Comparison of ENCODE assay signal across 8 cellular contexts in the genomic region with DNA sequence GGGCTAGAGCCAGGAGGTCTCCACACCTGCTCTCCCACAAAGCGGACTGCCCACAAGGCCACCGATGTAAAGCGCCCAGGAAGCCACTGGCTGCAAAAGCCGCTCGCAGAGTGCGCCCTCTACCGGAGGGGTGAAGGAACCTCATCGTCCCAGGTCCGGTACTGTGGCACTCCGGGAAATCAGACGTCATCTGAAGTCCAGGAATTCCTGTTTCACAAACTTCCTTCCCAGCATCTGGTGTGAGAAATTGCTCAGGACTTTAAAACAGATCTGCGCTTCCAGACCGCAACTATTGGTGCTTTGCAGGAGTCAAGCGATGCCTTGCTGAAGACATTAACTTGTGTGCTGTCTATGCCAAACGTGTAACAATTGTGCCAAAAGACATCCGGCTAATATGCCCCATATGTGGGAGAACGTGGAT.
DNase-seq lines count a peak whose midpoint lies in the region; ATAC-seq and TF ChIP-seq lines count a peak whose summit lies in the region.

No MANE protein-coding gene starts in this region.

- peak overlapping the region; percentile 39 for H3K4me3 ChIP-seq in OCI-LY1 (ENCODE audit: low read depth, low read length, poor library complexity, severe bottlenecking)
- no peak overlapping the region for H3K4me3 ChIP-seq in fibroblast of lung (replicated peaks in 1 of 4; ENCODE audit: control extremely low read depth in 1 of 4, insufficient read depth in 1 of 4, low read depth in 3 of 4, low read length in 4 of 4)

- H2AFZ ChIP-seq in OCI-LY1 (ENCODE audit: low read length) (peak overlapping the region; percentile 2), fibroblast of lung (ENCODE audit: low read length) (no peak overlapping the region)

- no peaks in the 10 kb centered on the region for H3F3A ChIP-seq in OCI-LY1 (ENCODE audit: insufficient read depth, low read length)

- H3K4me2 ChIP-seq in OCI-LY1 (ENCODE audit: low read length): peak overlapping the region; percentile 64
- no peak overlapping the region for H3K4me2 ChIP-seq in fibroblast of lung (ENCODE audit: extremely low read depth, insufficient read depth, low read length)

- H3K9me3 ChIP-seq in OCI-LY1 (ENCODE audit: low read length) (peaks cover 5% of the 10 kb centered on the region; the same call in 1 of the 2 replicates), fibroblast of lung (ENCODE audit: control insufficient read depth, insufficient read depth, low read depth, low read length) (no peaks in the 10 kb centered on the region)

- H4K20me1 ChIP-seq in OCI-LY1 (ENCODE audit: insufficient read depth, low read length) (no peaks in the 10 kb centered on the region), fibroblast of lung (ENCODE audit: control insufficient read depth, extremely low read depth, insufficient read depth, low read length) (no peaks in the 10 kb centered on the region)

- peak; percentile 34 for DNase-seq in activated CD4-positive, alpha-beta T cell treated with anti-CD3 and anti-CD28 coated beads for 1 hour
- no peak for DNase-seq in activated CD4-positive, alpha-beta T cell treated with anti-CD3 and anti-CD28 coated beads, Interleukin-2, amount 50 U/mL, for 1 hour
- DNase-seq in fibroblast of lung (ENCODE audit: low read depth in 2 of 2) (no peak), sciatic nerve (ENCODE audit: low spot score) (no peak)
- peak; percentile 61 for DNase-seq in stimulated activated CD4-positive, alpha-beta T cell treated with anti-CD3 and anti-CD28 coated beads, Interleukin-4, amount 100 ng/mL, for 1 hour

- intact Hi-C loops in sciatic nerve (cut with DNase I): no loop called here

- H3K36me3 ChIP-seq in OCI-LY1 (ENCODE audit: insufficient read depth, low read length) (no peaks in the 10 kb centered on the region), fibroblast of lung (ENCODE audit: control insufficient read depth, insufficient read depth, low read length) (no peaks in the 10 kb centered on the region)

- TF ChIP-seq CTCF in OCI-LY1 (IDR thresholded peaks at IDR 0.05; ENCODE audit: low read length) (peak; percentile 100), fibroblast of lung (conservative IDR thresholded peaks at IDR 0.05 in 1 of 2, IDR thresholded peaks at IDR 0.05 in 1 of 2; ENCODE audit: low read depth in 1 of 2, low read length in 2 of 2) (peak; percentile 24 to 43)

- no peaks in the 10 kb centered on the region for H3K9me2 ChIP-seq in OCI-LY1 (ENCODE audit: low read depth, low read length)

- ATAC-seq in HG02588 (IDR thresholded peaks at IDR 0.05; ENCODE audit: unreplicated experiment): no peak
- ATAC-seq in sciatic nerve: no peak
- no peak for ATAC-seq in HG02981 (IDR thresholded peaks at IDR 0.05; ENCODE audit: unreplicated experiment)

- H3K79me2 ChIP-seq in OCI-LY1 (ENCODE audit: insufficient read depth, low read length) (no peaks in the 10 kb centered on the region), fibroblast of lung (ENCODE audit: control insufficient read depth, insufficient read depth, low read length) (no peaks in the 10 kb centered on the region)

- H3K4me1 ChIP-seq in OCI-LY1 (ENCODE audit: insufficient read depth, low read length, severe bottlenecking) (peaks cover 34% of the 10 kb centered on the region), fibroblast of lung (ENCODE audit: control insufficient read depth, extremely low read depth, insufficient read depth, low read length) (no peaks in the 10 kb centered on the region)

- H3K27ac ChIP-seq in OCI-LY1 (ENCODE audit: low read depth, low read length, poor library complexity, severe bottlenecking): no peak overlapping the region
- H3K27ac ChIP-seq in fibroblast of lung (ENCODE audit: insufficient read depth, low read length): no peak overlapping the region

- H3K27me3 ChIP-seq in OCI-LY1 (ENCODE audit: insufficient read depth, low read length): no peaks in the 10 kb centered on the region
- H3K27me3 ChIP-seq in fibroblast of lung (ENCODE audit: control insufficient read depth, insufficient read depth, low read length): no peaks in the 10 kb centered on the region

- peak overlapping the region; percentile 22; the same call in 1 of the 2 replicates for H3K9ac ChIP-seq in OCI-LY1 (ENCODE audit: low read length)
- H3K9ac ChIP-seq in fibroblast of lung (ENCODE audit: insufficient read depth, low read length): no peak overlapping the region

Comparison
In these comparisons a context has a peak if more than half of its experiments do, and no peak if none do; other contexts are left out.
1. DNase-seq: peak in activated CD4-positive, alpha-beta T cell treated with anti-CD3 and anti-CD28 coated beads for 1 hour (single experiment) and stimulated activated CD4-positive, alpha-beta T cell treated with anti-CD3 and anti-CD28 coated beads, Interleukin-4, amount 100 ng/mL, for 1 hour (single experiment); none in activated CD4-positive, alpha-beta T cell treated with anti-CD3 and anti-CD28 coated beads, Interleukin-2, amount 50 U/mL, for 1 hour (single experiment), fibroblast of lung (0 of 2) and sciatic nerve (single experiment).